ENCODE assay signal across 9 cellular contexts in the genomic region with DNA sequence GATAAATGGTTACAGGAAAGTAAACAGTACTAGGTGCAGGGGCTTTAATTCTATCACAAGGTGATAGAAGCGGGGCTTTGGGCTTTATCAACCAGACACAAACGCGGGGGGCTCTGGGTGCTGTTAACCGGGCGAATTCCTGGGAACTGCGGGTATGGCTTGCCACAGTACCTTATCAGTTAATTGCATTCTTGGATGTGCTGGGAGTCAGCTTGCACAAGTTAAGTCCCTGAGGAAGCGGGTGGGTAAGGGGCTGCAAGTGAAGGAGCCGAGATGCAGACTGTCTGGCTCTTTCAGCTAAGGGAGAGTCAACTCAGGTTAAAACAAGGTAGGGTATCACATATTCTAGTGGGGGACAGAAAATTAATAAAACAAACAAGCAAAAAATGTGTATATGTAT. TPM values are rescaled to one million over a fixed set of nuclear protein-coding genes. Genes with fewer than 3 reads are reported as not detected.
DNase-seq lines count a peak whose midpoint lies in the region; ATAC-seq and TF ChIP-seq lines count a peak whose summit lies in the region.
"Had no signal": no experiment of that assay in that cellular context is flagged by ENCODE, and none has a peak within 500 bp of the region (broad histone marks: within the 10 kb centered on the region; RNA-seq: fewer than 3 reads in every experiment).

No MANE protein-coding gene starts in this region.

- CTCF ChIA-PET in activated naive CD4-positive, alpha-beta T cell treated with anti-CD3 and anti-CD28 coated beads for 36 hours (lab: Charles Lee), result interaction anchor here (0.7 to 2.3 kb wide), 11 partner anchors 71 to 253 kb away, joined by 3 to 10 read pairs (median 4); a partner anchor contains a TSS

- ATAC-seq in stimulated activated effector memory CD8-positive, alpha-beta T cell treated with anti-CD3 and anti-CD28 coated beads, Interleukin-12 subunit alpha, Interleukin-12 subunit beta, amount 100 ng/mL, for 72 hours, result peak; percentile 6
- no peak for ATAC-seq in HG03095 (IDR thresholded peaks at IDR 0.05; ENCODE audit: unreplicated experiment)

- no peaks in the 10 kb centered on the region for H3K9me3 Mint-ChIP-seq in HFFc6
- H3K9me3 Mint-ChIP-seq in activated naive CD4-positive, alpha-beta T cell treated with anti-CD3 and anti-CD28 coated beads for 36 hours, result no peaks in the 10 kb centered on the region
- H3K9me3 Mint-ChIP-seq in stimulated activated effector memory CD8-positive, alpha-beta T cell treated with anti-CD3 and anti-CD28 coated beads, Interleukin-12 subunit alpha, Interleukin-12 subunit beta, amount 100 ng/mL, for 72 hours, result no peaks in the 10 kb centered on the region

- H3K4me1 Mint-ChIP-seq in HFFc6 (ENCODE audit: low read depth), result peaks cover 7% of the 10 kb centered on the region
- peaks cover 81% of the 10 kb centered on the region for H3K4me1 Mint-ChIP-seq in activated naive CD4-positive, alpha-beta T cell treated with anti-CD3 and anti-CD28 coated beads for 36 hours (ENCODE audit: low read depth)
- peaks cover 65% of the 10 kb centered on the region for H3K4me1 Mint-ChIP-seq in stimulated activated effector memory CD8-positive, alpha-beta T cell treated with anti-CD3 and anti-CD28 coated beads, Interleukin-12 subunit alpha, Interleukin-12 subunit beta, amount 100 ng/mL, for 72 hours

- peaks cover 4% of the 10 kb centered on the region; the same call in 1 of the 2 replicates for H3K27me3 Mint-ChIP-seq in HFFc6 (ENCODE audit: insufficient read depth)
- H3K27me3 Mint-ChIP-seq in activated naive CD4-positive, alpha-beta T cell treated with anti-CD3 and anti-CD28 coated beads for 36 hours (ENCODE audit: low read depth), result no peaks in the 10 kb centered on the region

- no peak overlapping the region for H3K27ac Mint-ChIP-seq in HFFc6
- H3K27ac Mint-ChIP-seq in activated naive CD4-positive, alpha-beta T cell treated with anti-CD3 and anti-CD28 coated beads for 36 hours, result peak overlapping the region; percentile 98
- H3K27ac Mint-ChIP-seq in stimulated activated effector memory CD8-positive, alpha-beta T cell treated with anti-CD3 and anti-CD28 coated beads, Interleukin-12 subunit alpha, Interleukin-12 subunit beta, amount 100 ng/mL, for 72 hours, result peak overlapping the region; percentile 97

- intact Hi-C loops in activated naive CD4-positive, alpha-beta T cell treated with anti-CD3 and anti-CD28 coated beads for 36 hours (cut with micrococcal nuclease), result loop anchor here (1.0 to 5.0 kb wide), 9 partner anchors 59 to 527 kb away; a partner anchor contains a TSS

- peak overlapping the region; percentile 76 for H3K4me3 Mint-ChIP-seq in HFFc6
- peak overlapping the region; percentile 92 for H3K4me3 Mint-ChIP-seq in activated naive CD4-positive, alpha-beta T cell treated with anti-CD3 and anti-CD28 coated beads for 36 hours
- H3K4me3 Mint-ChIP-seq in stimulated activated effector memory CD8-positive, alpha-beta T cell treated with anti-CD3 and anti-CD28 coated beads, Interleukin-12 subunit alpha, Interleukin-12 subunit beta, amount 100 ng/mL, for 72 hours, result peak overlapping the region; percentile 89

- TF ChIP-seq CTCF in HFFc6 (IDR thresholded peaks at IDR 0.05), result no peak

- H3K36me3 Mint-ChIP-seq in HFFc6 (ENCODE audit: low read depth), result no peaks in the 10 kb centered on the region
- peaks cover 17% of the 10 kb centered on the region for H3K36me3 Mint-ChIP-seq in activated naive CD4-positive, alpha-beta T cell treated with anti-CD3 and anti-CD28 coated beads for 36 hours (ENCODE audit: low read depth)
- H3K36me3 Mint-ChIP-seq in stimulated activated effector memory CD8-positive, alpha-beta T cell treated with anti-CD3 and anti-CD28 coated beads, Interleukin-12 subunit alpha, Interleukin-12 subunit beta, amount 100 ng/mL, for 72 hours, result peaks cover 30% of the 10 kb centered on the region

- DNase-seq in HFFc6 (no peak), islet precursor cell (peak; percentile 68), D341Med (ENCODE audit: low spot score) (no peak), NOMO-1 (lab: John Stamatoyannopoulos, UW; ENCODE audit: unreplicated experiment in 2 of 2) (no peak), DMS53 treated with DMSO at 0.1 percent for 48 hours (lab: John Stamatoyannopoulos, UW; ENCODE audit: unreplicated experiment) (no peak)
- DNase-seq in activated naive CD4-positive, alpha-beta T cell treated with anti-CD3 and anti-CD28 coated beads for 36 hours, result no peak
- DNase-seq in stimulated activated effector memory CD8-positive, alpha-beta T cell treated with anti-CD3 and anti-CD28 coated beads, Interleukin-12 subunit alpha, Interleukin-12 subunit beta, amount 100 ng/mL, for 72 hours (ENCODE audit: low spot score in 2 of 2), result peak in 1 of 2 donors; percentile 54

RNA-seq across cellular contexts. Expression of a gene that starts 0.7 kb away (rescaled TPM):
- total RNA-seq in HFFc6 (2021; fragmentation: NEBNext Ultra II Directional; extraction: Animal tissue kit (Norgen Biotek cat#: 25700)), result under 1 TPM; 0.10 to 0.31 (median 0.22) TPM
- 10 to 100 TPM; 22.9 to 23.2 TPM for total RNA-seq in activated naive CD4-positive, alpha-beta T cell treated with anti-CD3 and anti-CD28 coated beads for 36 hours
- total RNA-seq: IMR-90 had no signal

RNA-seq across cellular contexts. Expression of a gene that starts 22.3 kb away (rescaled TPM):
- total RNA-seq in HFFc6 (2021; fragmentation: NEBNext Ultra II Directional; extraction: Animal tissue kit (Norgen Biotek cat#: 25700)), result not detected
- under 1 TPM in 1 of 2 experiments, not detected in 1; 0.12 TPM for total RNA-seq in activated naive CD4-positive, alpha-beta T cell treated with anti-CD3 and anti-CD28 coated beads for 36 hours
- total RNA-seq: IMR-90 had no signal

Comparison
In these comparisons a context has a peak if more than half of its experiments do, and no peak if none do; other contexts are left out.
1. RNA of a gene that starts 0.7 kb away (total RNA-seq): 22.9 to 23.2 TPM in activated naive CD4-positive, alpha-beta T cell treated with anti-CD3 and anti-CD28 coated beads for 36 hours; 0.10 to 0.31 TPM in HFFc6; every median in the first group is over 10 times any median in the second.
2. Peak in every context shown above with its lines, with median percentiles within 50 percentile points of each other: H3K4me3 Mint-ChIP-seq.